Comparison of ENCODE assay signal across 1 cellular context in genomic region chr1:166999090-166999489, GRCh38.
TF ChIP-seq lines count a peak whose summit lies in the region.

No MANE protein-coding gene starts in this region.

TF ChIP-seq in H1, 55 proteins besides CTCF, POLR2A, EP300 and RAD21 (continued from another document):
- no peak for TF ChIP-seq CTBP2 (IDR thresholded peaks at IDR 0.05; ENCODE audit: borderline replicate concordance, insufficient read depth, insufficient read length, low read length)
- TF ChIP-seq GABPA (IDR thresholded peaks at IDR 0.05; ENCODE audit: borderline replicate concordance, insufficient read depth, low read length): no peak
- TF ChIP-seq SIX5 (IDR thresholded peaks at IDR 0.05; ENCODE audit: low read depth, low read length): no peak
- no peak for TF ChIP-seq RNF2 (IDR thresholded peaks at IDR 0.05; ENCODE audit: borderline replicate concordance, low read depth, low read length, missing control alignments, poor library complexity, severe bottlenecking)
